Comparison of ENCODE assay signal across 1 cellular context in genomic region chr1:24955161-24955560, GRCh38.
TF ChIP-seq lines count a peak whose summit lies in the region.

No MANE protein-coding gene starts in this region.

TF ChIP-seq in HepG2, 621 proteins besides CTCF, POLR2A, EP300 and RAD21 (continued from another document):
- TF ChIP-seq PTBP1 (IDR thresholded peaks at IDR 0.05; ENCODE audit: low read depth, low read length, poor library complexity, severe bottlenecking) (no peak), ZNF496 (CRISPR knock-in tag; IDR thresholded peaks at IDR 0.05; ENCODE audit: insufficient replicate concordance) (no peak), ZSCAN31 (CRISPR knock-in tag; IDR thresholded peaks at IDR 0.05; ENCODE audit: low read depth) (no peak), THAP11 (CRISPR knock-in tag; IDR thresholded peaks at IDR 0.05) (no peak), MTF1 (CRISPR knock-in tag; IDR thresholded peaks at IDR 0.05) (no peak), MXI1 (IDR thresholded peaks at IDR 0.05; ENCODE audit: borderline replicate concordance, low read depth, low read length) (no peak), MBNL3 (CRISPR knock-in tag; conservative IDR thresholded peaks at IDR 0.05) (no peak), ZBTB10 (CRISPR knock-in tag; IDR thresholded peaks at IDR 0.05; ENCODE audit: borderline replicate concordance) (no peak), ZNF619 (CRISPR knock-in tag; IDR thresholded peaks at IDR 0.05) (no peak), SIN3B (IDR thresholded peaks at IDR 0.05; ENCODE audit: low read length) (no peak), SMYD3 (CRISPR knock-in tag; IDR thresholded peaks at IDR 0.05) (no peak)
- TF ChIP-seq, protein P1, sequence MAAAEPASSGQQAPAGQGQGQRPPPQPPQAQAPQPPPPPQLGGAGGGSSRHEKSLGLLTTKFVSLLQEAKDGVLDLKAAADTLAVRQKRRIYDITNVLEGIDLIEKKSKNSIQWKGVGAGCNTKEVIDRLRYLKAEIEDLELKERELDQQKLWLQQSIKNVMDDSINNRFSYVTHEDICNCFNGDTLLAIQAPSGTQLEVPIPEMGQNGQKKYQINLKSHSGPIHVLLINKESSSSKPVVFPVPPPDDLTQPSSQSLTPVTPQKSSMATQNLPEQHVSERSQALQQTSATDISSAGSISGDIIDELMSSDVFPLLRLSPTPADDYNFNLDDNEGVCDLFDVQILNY (CRISPR knock-in tag; conservative IDR thresholded peaks at IDR 0.05): no peak
